ENCODE assay signal across 21 cellular contexts in genomic region chr12:5000204-5000603, GRCh38. TPM values are rescaled to one million over a fixed set of nuclear protein-coding genes. Genes with fewer than 3 reads are reported as not detected.
A peak's percentile ranks its signal among the peaks of the same experiment; 100 is the strongest.
DNase-seq lines count a peak whose midpoint lies in the region; ATAC-seq, FAIRE-seq and TF ChIP-seq lines count a peak whose summit lies in the region.
"Had no signal": no experiment of that assay in that cellular context is flagged by ENCODE, and none has a peak within 500 bp of the region (broad histone marks: within the 10 kb centered on the region; RNA-seq: fewer than 3 reads in every experiment).

No MANE protein-coding gene starts in this region.

- peaks cover 23% of the 10 kb centered on the region for H3K27me3 Mint-ChIP-seq in activated CD4-positive, alpha-beta memory T cell treated with anti-CD3 and anti-CD28 coated beads for 36 hours

- peak; percentile 90 for FAIRE-seq in urothelium cell line (lab: Jason Lieb, UNC)
- FAIRE-seq: HTR-8/SVneo had no signal

- CTCF ChIA-PET in activated CD4-positive, alpha-beta memory T cell treated with anti-CD3 and anti-CD28 coated beads for 36 hours (lab: Charles Lee) = interaction anchor here (1.5 to 3.0 kb wide), 2 partner anchors 142 to 145 kb away, joined by 6 to 18 read pairs; no protein-coding TSS in a partner anchor

- H3K36me3 ChIP-seq in WERI-Rb-1 = no peaks in the 10 kb centered on the region

- no peaks in the 10 kb centered on the region for H3K36me3 Mint-ChIP-seq in activated CD4-positive, alpha-beta memory T cell treated with anti-CD3 and anti-CD28 coated beads for 36 hours
- H3K36me3 Mint-ChIP-seq: CD8-positive, alpha-beta memory T cell; memory B cell; naive thymus-derived CD8-positive, alpha-beta T cell had no signal

- no peaks in the 10 kb centered on the region for H3K4me1 Mint-ChIP-seq in activated CD4-positive, alpha-beta memory T cell treated with anti-CD3 and anti-CD28 coated beads for 36 hours (ENCODE audit: low read depth)
- H3K4me1 Mint-ChIP-seq: activated CD4-positive, alpha-beta T cell treated with anti-CD3 and anti-CD28 coated beads, Interleukin-2, amount 10 ng/mL, durations not matched to agents 7 days and 5 days; CD8-positive, alpha-beta memory T cell; naive thymus-derived CD8-positive, alpha-beta T cell had no signal

- H3K4me3 ChIP-seq in LNCaP clone FGC (ENCODE audit: low read depth, low read length) (no peak overlapping the region), WERI-Rb-1 (ENCODE audit: low read depth, low read length) (no peak overlapping the region)
- H3K4me3 ChIP-seq: skin epidermis had no signal

- TF ChIP-seq CTCF in LNCaP clone FGC (IDR thresholded peaks at IDR 0.05; ENCODE audit: control insufficient read depth, extremely low read depth, insufficient read depth) (peak; percentile 43), WERI-Rb-1 (IDR thresholded peaks at IDR 0.05; ENCODE audit: low read depth, low read length) (peak; percentile 55), GM10266 (IDR thresholded peaks at IDR 0.05; ENCODE audit: control insufficient read depth, insufficient read depth, low read depth, missing control alignments) (no peak)

- no peak overlapping the region for H3K27ac Mint-ChIP-seq in activated CD4-positive, alpha-beta memory T cell treated with anti-CD3 and anti-CD28 coated beads for 36 hours
- H3K27ac Mint-ChIP-seq: activated CD4-positive, alpha-beta T cell treated with anti-CD3 and anti-CD28 coated beads, Interleukin-2, amount 10 ng/mL, durations not matched to agents 7 days and 5 days; effector memory CD8-positive, alpha-beta T cell; memory B cell; naive thymus-derived CD8-positive, alpha-beta T cell had no signal

- no peak overlapping the region for H3K27ac ChIP-seq in WERI-Rb-1
- H3K27ac ChIP-seq: skin epidermis had no signal

- POLR2A ChIA-PET in activated CD4-positive, alpha-beta memory T cell treated with anti-CD3 and anti-CD28 coated beads for 36 hours (lab: Charles Lee) = no interaction called here

- no peaks in the 10 kb centered on the region for H3K27me3 ChIP-seq in WERI-Rb-1 (ENCODE audit: insufficient read depth, low read depth, severe bottlenecking)

- DNase-seq in cardiac septum (ENCODE audit: low spot score) (peak; percentile 43), Right ventricle myocardium superior (no peak), LNCaP clone FGC (ENCODE audit: low read depth) (no peak), WERI-Rb-1 (peak; percentile 24), urothelium cell line (ENCODE audit: low spot score) (peak; percentile 53), GM10266 (ENCODE audit: extremely low spot score) (no peak)
- no peak for DNase-seq in activated CD4-positive, alpha-beta memory T cell treated with anti-CD3 and anti-CD28 coated beads for 36 hours
- DNase-seq: activated CD4-positive, alpha-beta T cell treated with anti-CD3 and anti-CD28 coated beads, Interleukin-2, amount 10 ng/mL, durations not matched to agents 7 days and 5 days; activated naive CD4-positive, alpha-beta T cell; amygdala; CD8-positive, alpha-beta memory T cell; effector memory CD8-positive, alpha-beta T cell; hypothalamus; kidney glomerular epithelial cell; naive thymus-derived CD8-positive, alpha-beta T cell; NCI-H1930; stimulated activated CD4-positive, alpha-beta T cell treated with anti-CD3 and anti-CD28 coated beads, Interleukin-4, amount 100 ng/mL, for 24 hours had no signal

- intact Hi-C loops in cardiac septum (cut with DNase I) (no loop called here), Right ventricle myocardium superior (cut with DNase I) (no loop called here)
- intact Hi-C loops in activated CD4-positive, alpha-beta memory T cell treated with anti-CD3 and anti-CD28 coated beads for 36 hours (cut with micrococcal nuclease) = no loop called here

- H3K4me3 Mint-ChIP-seq in activated CD4-positive, alpha-beta memory T cell treated with anti-CD3 and anti-CD28 coated beads for 36 hours = no peak overlapping the region
- H3K4me3 Mint-ChIP-seq: activated CD4-positive, alpha-beta T cell treated with anti-CD3 and anti-CD28 coated beads, Interleukin-2, amount 10 ng/mL, durations not matched to agents 7 days and 5 days; CD8-positive, alpha-beta memory T cell; effector memory CD8-positive, alpha-beta T cell; memory B cell; naive thymus-derived CD8-positive, alpha-beta T cell had no signal

- H3K9me3 Mint-ChIP-seq in activated CD4-positive, alpha-beta memory T cell treated with anti-CD3 and anti-CD28 coated beads for 36 hours = no peaks in the 10 kb centered on the region
- H3K9me3 Mint-ChIP-seq: activated CD4-positive, alpha-beta T cell treated with anti-CD3 and anti-CD28 coated beads, Interleukin-2, amount 10 ng/mL, durations not matched to agents 7 days and 5 days; CD8-positive, alpha-beta memory T cell; effector memory CD8-positive, alpha-beta T cell; memory B cell; naive thymus-derived CD8-positive, alpha-beta T cell had no signal

- H3K9me3 ChIP-seq in WERI-Rb-1 (ENCODE audit: severe bottlenecking) = no peaks in the 10 kb centered on the region

- ATAC-seq in Right ventricle myocardium superior (ENCODE audit: poor library complexity) (no peak), HG03139 (IDR thresholded peaks at IDR 0.05; ENCODE audit: unreplicated experiment) (no peak)
- ATAC-seq: effector memory CD8-positive, alpha-beta T cell; naive thymus-derived CD8-positive, alpha-beta T cell had no signal

RNA-seq across cellular contexts. Expression of gene KCNA5, which starts 43.5 kb away (rescaled TPM):
- total RNA-seq in cardiac septum (3.2 TPM), Right ventricle myocardium superior (3.1 TPM)
- not detected for total RNA-seq in activated CD4-positive, alpha-beta memory T cell treated with anti-CD3 and anti-CD28 coated beads for 36 hours
- total RNA-seq: activated CD4-positive, alpha-beta T cell treated with anti-CD3 and anti-CD28 coated beads, Interleukin-2, amount 10 ng/mL, durations not matched to agents 7 days and 5 days; CD8-positive, alpha-beta memory T cell; naive thymus-derived CD8-positive, alpha-beta T cell had no signal

Comparison
In these comparisons a context has a peak if more than half of its experiments do, and no peak if none do; other contexts are left out.
1. DNase-seq: peak in cardiac septum (single experiment), WERI-Rb-1 (single experiment) and urothelium cell line (single experiment); none in Right ventricle myocardium superior (single experiment), LNCaP clone FGC (single experiment), GM10266 (single experiment) and activated CD4-positive, alpha-beta memory T cell treated with anti-CD3 and anti-CD28 coated beads for 36 hours (single experiment).